Comparison of ENCODE assay signal across 18 cellular contexts in the genomic region with DNA sequence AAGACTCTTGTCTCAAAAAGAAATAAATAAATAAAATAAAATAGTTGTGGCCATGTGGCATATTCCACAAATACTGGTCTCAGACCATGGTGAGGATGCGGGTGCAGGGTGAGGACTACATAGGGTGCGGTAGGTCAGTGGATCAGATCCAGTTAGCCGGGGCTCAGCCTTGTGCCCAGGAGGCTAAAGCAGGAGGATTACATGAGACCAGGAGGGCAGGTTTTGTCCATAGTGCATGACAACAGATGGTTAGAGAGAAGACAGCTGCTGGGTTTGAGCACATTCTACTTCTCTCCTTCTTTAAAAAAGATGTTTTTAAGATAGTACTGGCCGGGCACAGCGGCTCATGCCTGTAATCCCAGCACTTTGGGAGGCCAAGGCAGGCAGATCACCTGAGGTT. TPM values are rescaled to one million over a fixed set of nuclear protein-coding genes. Genes with fewer than 3 reads are reported as not detected.
"Had no signal": no experiment of that assay in that cellular context is flagged by ENCODE, and none has a peak within 500 bp of the region (broad histone marks: within the 10 kb centered on the region; RNA-seq: fewer than 3 reads in every experiment).

No MANE protein-coding gene starts in this region.

- H3K27ac ChIP-seq: esophagus muscularis mucosa, ovary, sigmoid colon, stomach, testis, upper lobe of left lung had no signal

- H3K4me3 ChIP-seq: esophagus muscularis mucosa, ovary, sigmoid colon, stomach, testis, upper lobe of left lung had no signal

- H3K27me3 ChIP-seq: ovary, testis, upper lobe of left lung had no signal

- H3K27ac Mint-ChIP-seq: activated CD4-positive, alpha-beta memory T cell treated with anti-CD3 and anti-CD28 coated beads for 36 hours; activated T-helper 17 cell treated with anti-CD3 and anti-CD28 coated beads, Interleukin-2, amount 50 U/mL, for 72 hours had no signal

- DNase-seq: activated CD4-positive, alpha-beta memory T cell treated with anti-CD3 and anti-CD28 coated beads for 36 hours; activated naive CD4-positive, alpha-beta T cell treated with Interleukin-2 at 50 U/mL for 16 hours; activated T-cell treated with anti-CD3 and anti-CD28 coated beads for 4 hours; hippocampal formation; ovary; sigmoid colon; stimulated activated CD4-positive, alpha-beta T cell treated with anti-CD3 and anti-CD28 coated beads, Interleukin-12 subunit alpha, Interleukin-12 subunit beta, amount 100 ng/mL, for 4 hours; stimulated activated CD4-positive, alpha-beta T cell treated with anti-CD3 and anti-CD28 coated beads, Interleukin-2, amount 100 ng/mL, for 24 hours; stomach; T-helper 1 cell; T1000; upper lobe of left lung had no signal

- H3K36me3 ChIP-seq: esophagus muscularis mucosa, ovary, sigmoid colon, stomach, upper lobe of left lung had no signal

- H3K36me3 Mint-ChIP-seq: activated CD4-positive, alpha-beta memory T cell treated with anti-CD3 and anti-CD28 coated beads for 36 hours had no signal

- H3K4me3 Mint-ChIP-seq: activated CD4-positive, alpha-beta memory T cell treated with anti-CD3 and anti-CD28 coated beads for 36 hours; activated T-helper 17 cell treated with anti-CD3 and anti-CD28 coated beads, Interleukin-2, amount 50 U/mL, for 72 hours; neural crest cell had no signal

- ATAC-seq: activated T-helper 17 cell treated with anti-CD3 and anti-CD28 coated beads, Interleukin-2, amount 50 U/mL, for 72 hours had no signal

- H3K27me3 Mint-ChIP-seq: activated CD4-positive, alpha-beta memory T cell treated with anti-CD3 and anti-CD28 coated beads for 36 hours; activated T-helper 17 cell treated with anti-CD3 and anti-CD28 coated beads, Interleukin-2, amount 50 U/mL, for 72 hours had no signal

- H3K9me3 ChIP-seq: esophagus muscularis mucosa, ovary, sigmoid colon, stomach, testis, upper lobe of left lung had no signal

- H3K4me1 ChIP-seq: sigmoid colon had no signal

- H3K9me3 Mint-ChIP-seq: activated CD4-positive, alpha-beta memory T cell treated with anti-CD3 and anti-CD28 coated beads for 36 hours; activated T-helper 17 cell treated with anti-CD3 and anti-CD28 coated beads, Interleukin-2, amount 50 U/mL, for 72 hours; neural crest cell had no signal

RNA-seq across cellular contexts. Expression of a gene that starts 33.6 kb away (rescaled TPM):
- total RNA-seq: astrocyte, glomerular endothelial cell, neural crest cell had no signal
